ENCODE assay signal across 32 cellular contexts in genomic region chr20:57616143-57616951, GRCh38. TPM values are rescaled to one million over a fixed set of nuclear protein-coding genes. Genes with fewer than 3 reads are reported as not detected.
DNase-seq lines count a peak whose midpoint lies in the region; ATAC-seq, FAIRE-seq and TF ChIP-seq lines count a peak whose summit lies in the region.
"Had no signal": no experiment of that assay in that cellular context is flagged by ENCODE, and none has a peak within 500 bp of the region (broad histone marks: within the 10 kb centered on the region; RNA-seq: fewer than 3 reads in every experiment).

No MANE protein-coding gene starts in this region.

- H3K4me3 ChIP-seq in RWPE2 (ENCODE audit: severe bottlenecking) (no peak overlapping the region), kidney (ENCODE audit: low read length in 2 of 2) (no peak overlapping the region)
- H3K4me3 ChIP-seq: A549; BLaER1 treated with 17β-estradiol and CSF1 and Interleukin-3, amounts not matched to agents 10 nM and 100 nM; smooth muscle cell; upper lobe of right lung had no signal

- no peak overlapping the region for H3K4me3 Mint-ChIP-seq in activated T-cell treated with anti-CD3 and anti-CD28 coated beads, Interleukin-2, amount 50 U/mL, for 24 hours
- no peak overlapping the region for H3K4me3 Mint-ChIP-seq in type B pancreatic cell
- H3K4me3 Mint-ChIP-seq in chondrocyte (ENCODE audit: unreplicated experiment): no peak overlapping the region
- H3K4me3 Mint-ChIP-seq: activated CD4-positive, alpha-beta T cell treated with anti-CD3 and anti-CD28 coated beads for 36 hours; HFFc6; nephron had no signal

- H3K4me1 ChIP-seq in RWPE2 (ENCODE audit: insufficient read depth, poor library complexity, severe bottlenecking): peaks cover 25% of the 10 kb centered on the region
- no peaks in the 10 kb centered on the region for H3K4me1 ChIP-seq in kidney (ENCODE audit: control insufficient read depth in 1 of 2, insufficient read depth in 1 of 2, low read depth in 1 of 2, low read length in 2 of 2)

- peaks cover 44% of the 10 kb centered on the region for H3K4me1 Mint-ChIP-seq in activated T-cell treated with anti-CD3 and anti-CD28 coated beads, Interleukin-2, amount 50 U/mL, for 24 hours (ENCODE audit: low read depth)
- peaks cover 4% of the 10 kb centered on the region for H3K4me1 Mint-ChIP-seq in type B pancreatic cell (ENCODE audit: unreplicated experiment)
- no peaks in the 10 kb centered on the region for H3K4me1 Mint-ChIP-seq in chondrocyte (ENCODE audit: low read depth)

- DNase-seq in activated T-cell treated with anti-CD3 and anti-CD28 coated beads, Interleukin-2, amount 50 U/mL, for 24 hours: peak; percentile 27
- no peak for DNase-seq in activated T-cell treated with anti-CD3 and anti-CD28 coated beads, Interleukin-2, amount 50 U/mL, for 48 hours
- DNase-seq in RWPE2 (ENCODE audit: low spot score): peak; percentile 84
- DNase-seq in kidney: peak; percentile 71
- DNase-seq in type B pancreatic cell (ENCODE audit: extremely low spot score, unreplicated experiment): peak; percentile 61
- no peak for DNase-seq in chondrocyte (ENCODE audit: low spot score)
- no peak for DNase-seq in NCI-H82 treated with DMSO at 0.1 percent for 48 hours (lab: John Stamatoyannopoulos, UW; ENCODE audit: unreplicated experiment)
- DNase-seq: activated CD4-positive, alpha-beta T cell treated with anti-CD3 and anti-CD28 coated beads for 36 hours; activated gamma-delta T cell treated with Interleukin-2 at 50 U/mL for 16 hours; anterior cingulate cortex; central memory CD4-positive, alpha-beta T cell; DMS 273 treated with DMSO at 0.1 percent for 48 hours; effector CD4-positive, alpha-beta T cell; HFFc6; hippocampal formation; mesendoderm; NCI-H187; NCI-H69; SHP77 treated with DMSO at 0.1 percent for 48 hours; stimulated activated CD4-positive, alpha-beta T cell treated with anti-CD3 and anti-CD28 coated beads, Interleukin-4, amount 100 ng/mL, for 24 hours; upper lobe of right lung had no signal

- H3K27ac Mint-ChIP-seq in activated T-cell treated with anti-CD3 and anti-CD28 coated beads, Interleukin-2, amount 50 U/mL, for 24 hours: no peak overlapping the region
- no peak overlapping the region for H3K27ac Mint-ChIP-seq in type B pancreatic cell
- H3K27ac Mint-ChIP-seq in chondrocyte (ENCODE audit: unreplicated experiment): no peak overlapping the region
- H3K27ac Mint-ChIP-seq: activated CD4-positive, alpha-beta T cell treated with anti-CD3 and anti-CD28 coated beads for 36 hours; HFFc6; nephron; progenitor cell of endocrine pancreas had no signal

- H3K36me3 ChIP-seq in RWPE2 (ENCODE audit: low read depth): no peaks in the 10 kb centered on the region
- H3K36me3 ChIP-seq in kidney (ENCODE audit: control insufficient read depth in 1 of 2, insufficient read depth in 2 of 2, low read length in 2 of 2): no peaks in the 10 kb centered on the region
- H3K36me3 ChIP-seq: BLaER1 treated with 17β-estradiol and CSF1 and Interleukin-3, amounts not matched to agents 10 nM and 100 nM; upper lobe of right lung had no signal

- no peak overlapping the region for H3K9ac ChIP-seq in kidney (ENCODE audit: low read length in 2 of 2)
- H3K9ac ChIP-seq: BLaER1 treated with 17β-estradiol and CSF1 and Interleukin-3, amounts not matched to agents 10 nM and 100 nM had no signal

- no peaks in the 10 kb centered on the region for H3K9me3 Mint-ChIP-seq in activated T-cell treated with anti-CD3 and anti-CD28 coated beads, Interleukin-2, amount 50 U/mL, for 24 hours
- H3K9me3 Mint-ChIP-seq in type B pancreatic cell (no peaks in the 10 kb centered on the region), chondrocyte (ENCODE audit: low read depth) (no peaks in the 10 kb centered on the region)
- H3K9me3 Mint-ChIP-seq: HFFc6, nephron had no signal

- H3K36me3 Mint-ChIP-seq in activated T-cell treated with anti-CD3 and anti-CD28 coated beads, Interleukin-2, amount 50 U/mL, for 24 hours (ENCODE audit: low read depth): peaks cover 23% of the 10 kb centered on the region
- H3K36me3 Mint-ChIP-seq in type B pancreatic cell: no peaks in the 10 kb centered on the region
- H3K36me3 Mint-ChIP-seq in chondrocyte (ENCODE audit: low read depth): no peaks in the 10 kb centered on the region

- H3K27me3 Mint-ChIP-seq in activated T-cell treated with anti-CD3 and anti-CD28 coated beads, Interleukin-2, amount 50 U/mL, for 24 hours: no peaks in the 10 kb centered on the region
- H3K27me3 Mint-ChIP-seq in type B pancreatic cell (peaks cover 9% of the 10 kb centered on the region), chondrocyte (ENCODE audit: low read depth) (peaks cover 17% of the 10 kb centered on the region)

- intact Hi-C loops in kidney (cut with DNase I): no loop called here

- ATAC-seq in RWPE2 (ENCODE audit: low read depth) (no peak), GM19328 (IDR thresholded peaks at IDR 0.05; ENCODE audit: unreplicated experiment) (no peak)
- ATAC-seq: A549; activated CD4-positive, alpha-beta T cell treated with anti-CD3 and anti-CD28 coated beads for 36 hours; esophagus mucosa; upper lobe of right lung had no signal

- TF ChIP-seq CTCF in RWPE2 (IDR thresholded peaks at IDR 0.05; ENCODE audit: poor library complexity, severe bottlenecking) (no peak), kidney (IDR thresholded peaks at IDR 0.05; ENCODE audit: borderline replicate concordance, extremely low read depth, insufficient read depth) (no peak), type B pancreatic cell (conservative IDR thresholded peaks at IDR 0.05) (no peak), chondrocyte (IDR thresholded peaks at IDR 0.05) (no peak)

- no peak for FAIRE-seq in kidney (lab: Jason Lieb, UNC)
- FAIRE-seq: A549, frontal cortex, TTC549 had no signal

- H3K27ac ChIP-seq in RWPE2 (ENCODE audit: poor library complexity, severe bottlenecking) (no peak overlapping the region), kidney (ENCODE audit: low read depth in 2 of 2, low read length in 2 of 2) (no peak overlapping the region)
- H3K27ac ChIP-seq: BLaER1 treated with 17β-estradiol and CSF1 and Interleukin-3, amounts not matched to agents 10 nM and 100 nM; upper lobe of right lung had no signal

- H3K27me3 ChIP-seq in RWPE2 (ENCODE audit: insufficient read depth, poor library complexity, severe bottlenecking): no peaks in the 10 kb centered on the region
- H3K27me3 ChIP-seq: upper lobe of right lung had no signal

- H3K9me3 ChIP-seq in RWPE2 (ENCODE audit: severe bottlenecking) (no peaks in the 10 kb centered on the region), kidney (ENCODE audit: control insufficient read depth in 1 of 2, low read length in 2 of 2) (no peaks in the 10 kb centered on the region)
- H3K9me3 ChIP-seq: A549; BLaER1 treated with 17β-estradiol and CSF1 and Interleukin-3, amounts not matched to agents 10 nM and 100 nM; upper lobe of right lung had no signal

RNA-seq across cellular contexts. Expression of gene ZBP1, which starts 3.9 kb away (rescaled TPM):
- 3.7 TPM for total RNA-seq in kidney
- polyA plus RNA-seq in kidney (ENCODE audit: insufficient read depth, low read depth, low replicate concordance): not detected
- total RNA-seq in type B pancreatic cell (ENCODE audit: low replicate concordance): not detected in 2 replicates
- total RNA-seq in chondrocyte: not detected in 3 replicates
- total RNA-seq: frontal cortex, G401, HFFc6, kidney epithelial cell, progenitor cell of endocrine pancreas, smooth muscle cell had no signal
- polyA plus RNA-seq: smooth muscle cell had no signal

RNA-seq across cellular contexts. Expression of gene PCK1, which starts 55.4 kb away (rescaled TPM):
- 29.7 TPM for total RNA-seq in kidney
- polyA plus RNA-seq in kidney (ENCODE audit: insufficient read depth, low read depth, low replicate concordance): 551 TPM
- total RNA-seq in type B pancreatic cell (ENCODE audit: low replicate concordance): 2.3 and 4.7 TPM in 2 replicates
- not detected in 3 replicates for total RNA-seq in chondrocyte
- total RNA-seq: activated CD4-positive, alpha-beta T cell treated with anti-CD3 and anti-CD28 coated beads for 36 hours; G401; HFFc6; progenitor cell of endocrine pancreas; smooth muscle cell had no signal
- polyA plus RNA-seq: smooth muscle cell had no signal

Comparison
In these comparisons a context has a peak if more than half of its experiments do, and no peak if none do; other contexts are left out.
1. DNase-seq: peak in activated T-cell treated with anti-CD3 and anti-CD28 coated beads, Interleukin-2, amount 50 U/mL, for 24 hours (single experiment), RWPE2 (single experiment), kidney (single experiment) and type B pancreatic cell (single experiment); none in activated T-cell treated with anti-CD3 and anti-CD28 coated beads, Interleukin-2, amount 50 U/mL, for 48 hours (0 of 2), chondrocyte (single experiment) and NCI-H82 treated with DMSO at 0.1 percent for 48 hours (single experiment).